Comparison of ENCODE assay signal across 8 cellular contexts in the genomic region with DNA sequence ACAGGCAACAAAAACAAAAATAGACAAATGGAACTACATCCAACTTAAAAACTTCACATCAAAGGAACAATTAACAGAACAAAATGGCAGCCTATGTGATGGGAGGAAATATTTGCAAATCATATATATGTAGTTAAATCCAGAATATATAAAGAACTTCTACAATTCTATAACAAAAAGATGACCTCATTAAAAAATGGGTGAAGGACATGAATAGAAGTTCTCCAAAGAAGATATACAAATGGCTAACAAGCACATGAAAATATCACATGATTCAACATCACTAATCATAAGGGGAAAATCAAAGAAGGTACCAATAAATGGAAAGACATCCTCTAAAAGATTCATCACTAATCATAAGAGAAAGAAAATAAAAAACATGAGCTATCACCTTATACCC.
"Had no signal": no experiment of that assay in that cellular context is flagged by ENCODE, and none has a peak within 500 bp of the region (broad histone marks: within the 10 kb centered on the region; RNA-seq: fewer than 3 reads in every experiment).

No MANE protein-coding gene starts in this region.

- ATAC-seq: GM12878 had no signal

- H3K4me3 ChIP-seq: GM12878 had no signal

- DNase-seq: GDM1, GF-D8 had no signal

- FAIRE-seq: G401.6, GM12878, GM12891, GM12892, GM18507, GM19239 had no signal
